15 cellular contexts compared by ENCODE assay signal in the genomic region with DNA sequence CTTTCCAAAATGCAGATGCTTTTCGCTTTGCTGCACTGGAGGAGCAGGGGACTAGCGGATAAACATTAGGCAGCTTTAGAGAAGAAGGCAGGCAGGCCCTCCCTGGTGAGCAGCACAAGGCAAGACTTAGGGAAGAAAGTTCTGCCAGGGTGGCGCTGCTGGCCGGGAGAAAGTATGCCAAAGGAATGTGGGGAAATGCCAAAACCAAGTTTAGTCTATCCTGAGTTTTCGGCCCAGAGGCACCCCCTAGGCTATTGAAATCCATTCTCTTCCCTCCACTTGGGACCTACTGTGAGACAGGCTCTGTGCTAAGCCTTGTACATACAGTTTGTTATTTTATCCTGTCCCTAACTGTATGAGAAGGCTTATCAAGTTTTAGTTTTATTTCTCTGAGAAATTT. TPM values are rescaled to one million over a fixed set of nuclear protein-coding genes. Genes with fewer than 3 reads are reported as not detected.
A peak's percentile ranks its signal among the peaks of the same experiment; 100 is the strongest.
DNase-seq lines count a peak whose midpoint lies in the region; ATAC-seq, FAIRE-seq and TF ChIP-seq lines count a peak whose summit lies in the region.
"Had no signal": no experiment of that assay in that cellular context is flagged by ENCODE, and none has a peak within 500 bp of the region (broad histone marks: within the 10 kb centered on the region; RNA-seq: fewer than 3 reads in every experiment).

No MANE protein-coding gene starts in this region.

- POLR2A ChIA-PET in MCF 10A (lab: Yijun Ruan, JAX): interaction anchor here (1.3 kb wide), 1 partner anchor 9 kb away, joined by 4 read pairs; a partner anchor contains a TSS

- H3K4me1 Mint-ChIP-seq in MCF 10A (ENCODE audit: insufficient read depth, unreplicated experiment) (no peaks in the 10 kb centered on the region), astrocyte (ENCODE audit: low read depth, unreplicated experiment) (peaks cover 12% of the 10 kb centered on the region)

- TF ChIP-seq CTCF in mammary epithelial cell (conservative IDR thresholded peaks at IDR 0.05 in 1 of 2, IDR thresholded peaks at IDR 0.05 in 1 of 2; ENCODE audit: extremely low read depth in 1 of 2, insufficient read depth in 1 of 2, low read depth in 1 of 2, low read length in 2 of 2) (peak in 1 of 2 donors; percentile 21), MCF 10A (IDR thresholded peaks at IDR 0.05; ENCODE audit: unreplicated experiment) (no peak), astrocyte (IDR thresholded peaks at IDR 0.05; ENCODE audit: insufficient read depth, low read depth, low read length) (no peak), tibial nerve (IDR thresholded peaks at IDR 0.05) (no peak), GM20000 (IDR thresholded peaks at IDR 0.05; ENCODE audit: extremely low read depth, missing control alignments) (no peak)

- H3K9ac ChIP-seq in mammary epithelial cell (ENCODE audit: insufficient read depth, low read length) (no peak overlapping the region), astrocyte (ENCODE audit: low read length) (no peak overlapping the region)

- CTCF ChIA-PET in mammary epithelial cell (lab: Charles Lee; ENCODE audit: low non-redundant PET) (interaction anchor here (0.6 kb wide), 1 partner anchor 191 kb away, joined by 3 read pairs; no protein-coding TSS in a partner anchor), MCF 10A (lab: Yijun Ruan, JAX) (interaction anchor here (0.6 to 1.9 kb wide), 3 partner anchors 13 to 207 kb away, joined by 3 to 8 read pairs (median 3); no protein-coding TSS in a partner anchor)

- H3K36me3 Mint-ChIP-seq in MCF 10A (ENCODE audit: insufficient read depth, unreplicated experiment) (no peaks in the 10 kb centered on the region), astrocyte (ENCODE audit: low read depth, unreplicated experiment) (peaks cover 2% of the 10 kb centered on the region)

- DNase-seq in mammary epithelial cell (no peak), MCF 10A (ENCODE audit: unreplicated experiment) (no peak), astrocyte (ENCODE audit: low read depth) (peak; percentile 52), left ventricle myocardium superior (peak; percentile 33), tibial nerve (ENCODE audit: low spot score in 2 of 2) (no peak), GM20000 (ENCODE audit: low spot score) (no peak), RCC 7860 (ENCODE audit: low spot score) (no peak)
- no peak for DNase-seq in activated CD4-positive, alpha-beta T cell treated with anti-CD3 and anti-CD28 coated beads, Interleukin-2, amount 50 U/mL, for 4 hours
- DNase-seq: activated naive CD4-positive, alpha-beta T cell; caudate nucleus; mesenchymal stem cell; MM.1S had no signal

- H3K4me3 ChIP-seq in mammary epithelial cell (replicated peaks in 1 of 3; ENCODE audit: insufficient read depth in 1 of 3, low read depth in 2 of 3, low read length in 3 of 3) (no peak overlapping the region), astrocyte (ENCODE audit: insufficient read depth, low read depth, low read length) (no peak overlapping the region), tibial nerve (peak overlapping the region in 1 of 4 donors; percentile 5)
- H3K4me3 ChIP-seq: A549 had no signal

- FAIRE-seq in astrocyte (lab: Jason Lieb, UNC): no peak
- FAIRE-seq in RCC 7860 (lab: Jason Lieb, UNC): no peak
- FAIRE-seq: A549 had no signal

- in situ Hi-C loops in mammary epithelial cell (cut with MboI; ENCODE audit: low sequenced_read_pairs in 2 of 2): loop anchor here in 1 of 2 donors (25.0 kb wide), 1 partner anchor 592 kb away; no protein-coding TSS in a partner anchor

- no peaks in the 10 kb centered on the region for H3K27me3 ChIP-seq in mammary epithelial cell (ENCODE audit: insufficient read depth, low read length)
- H3K27me3 ChIP-seq in astrocyte (ENCODE audit: insufficient read depth, low read length): no peaks in the 10 kb centered on the region
- no peaks in the 10 kb centered on the region for H3K27me3 ChIP-seq in tibial nerve

- H3K9me3 ChIP-seq in mammary epithelial cell (replicated peaks; ENCODE audit: insufficient read depth, low read length) (no peaks in the 10 kb centered on the region), astrocyte (ENCODE audit: insufficient read depth, low read depth, low read length) (no peaks in the 10 kb centered on the region), tibial nerve (no peaks in the 10 kb centered on the region)
- H3K9me3 ChIP-seq: A549, neutrophil had no signal

- ATAC-seq in left ventricle myocardium superior: peak; percentile 66
- ATAC-seq: A549 had no signal

- WGBS in mammary epithelial cell (ENCODE audit: low coverage, missing lambda C conversion rate): 22% methylated on average over 5 of the region's 5 CpGs
- WGBS in tibial nerve, 2 donors: 60 to 61% methylated on average over 5 of the region's 5 CpGs

- H3K79me2 ChIP-seq in mammary epithelial cell (ENCODE audit: insufficient read depth, low read length) (peaks cover 15% of the 10 kb centered on the region), astrocyte (ENCODE audit: insufficient read depth, low read length) (no peaks in the 10 kb centered on the region)

- H3K4me3 Mint-ChIP-seq in MCF 10A (ENCODE audit: unreplicated experiment) (no peak overlapping the region), astrocyte (ENCODE audit: unreplicated experiment) (no peak overlapping the region)
- H3K4me3 Mint-ChIP-seq: stimulated activated naive CD8-positive, alpha-beta T cell treated with anti-CD3 and anti-CD28 coated beads, Interleukin-15, Interleukin-2, amounts not matched to agents 100 ng/mL and 50 ng/mL, for 24 hours had no signal

- H3K36me3 ChIP-seq in mammary epithelial cell (ENCODE audit: insufficient read depth, low read length) (no peaks in the 10 kb centered on the region), astrocyte (ENCODE audit: insufficient read depth, low read length) (no peaks in the 10 kb centered on the region), tibial nerve (peaks cover 0 to 7% (median 0%) of the 10 kb centered on the region in 3 donors)
- H3K36me3 ChIP-seq: neutrophil had no signal

- H4K20me1 ChIP-seq in mammary epithelial cell (ENCODE audit: insufficient read depth, low read length) (no peaks in the 10 kb centered on the region), astrocyte (ENCODE audit: insufficient read depth, low read length) (no peaks in the 10 kb centered on the region)

- H3K4me2 ChIP-seq in mammary epithelial cell (ENCODE audit: insufficient read depth, low read depth, low read length) (peak overlapping the region; percentile 35), astrocyte (ENCODE audit: low read length) (peak overlapping the region; percentile 7)
- H3K4me2 ChIP-seq: A549 had no signal

- TF ChIP-seq EP300 in tibial nerve (IDR thresholded peaks at IDR 0.05): no peak

- peak overlapping the region; percentile 75 for H2AFZ ChIP-seq in mammary epithelial cell (ENCODE audit: low read depth, low read length)
- no peak overlapping the region for H2AFZ ChIP-seq in astrocyte (ENCODE audit: low read depth, low read length)

- no TSS peak for BruUV-seq in mammary epithelial cell (replicated peaks; lab: Mats Ljungman, UMichigan)
- BruUV-seq in MCF 10A (replicated peaks; lab: Mats Ljungman, UMichigan): no TSS peak

- TF ChIP-seq POLR2A in tibial nerve (IDR thresholded peaks at IDR 0.05): no peak

- peaks cover 19% of the 10 kb centered on the region for H3K4me1 ChIP-seq in mammary epithelial cell (ENCODE audit: insufficient read depth, low read length)
- H3K4me1 ChIP-seq in astrocyte (ENCODE audit: insufficient read depth, low read length): peaks cover 6% of the 10 kb centered on the region
- peaks cover 0 to 22% (median 4%) of the 10 kb centered on the region in 4 donors for H3K4me1 ChIP-seq in tibial nerve
- H3K4me1 ChIP-seq: A549 had no signal

- dilution Hi-C loops in mammary epithelial cell (cut with HindIII; ENCODE audit: low sequenced_read_pairs): no loop called here

- H3K27ac ChIP-seq in mammary epithelial cell (ENCODE audit: insufficient read depth, low read depth, low read length): no peak overlapping the region
- H3K27ac ChIP-seq in astrocyte (ENCODE audit: low read depth, low read length): no peak overlapping the region
- peak overlapping the region in 3 of 4 donors; percentile 34 to 73 (median 72) for H3K27ac ChIP-seq in tibial nerve
- H3K27ac ChIP-seq: A549, neutrophil had no signal

- H3K27ac Mint-ChIP-seq in MCF 10A (ENCODE audit: low read depth, unreplicated experiment): no peak overlapping the region
- H3K27ac Mint-ChIP-seq in astrocyte (ENCODE audit: unreplicated experiment): peak overlapping the region; percentile 30
- H3K27ac Mint-ChIP-seq: stimulated activated naive CD8-positive, alpha-beta T cell treated with anti-CD3 and anti-CD28 coated beads, Interleukin-15, Interleukin-2, amounts not matched to agents 100 ng/mL and 50 ng/mL, for 24 hours had no signal

- no peaks in the 10 kb centered on the region for H3K9me3 Mint-ChIP-seq in MCF 10A (ENCODE audit: unreplicated experiment)
- H3K9me3 Mint-ChIP-seq in astrocyte (ENCODE audit: unreplicated experiment): no peaks in the 10 kb centered on the region
- H3K9me3 Mint-ChIP-seq: stimulated activated naive CD8-positive, alpha-beta T cell treated with anti-CD3 and anti-CD28 coated beads, Interleukin-15, Interleukin-2, amounts not matched to agents 100 ng/mL and 50 ng/mL, for 24 hours had no signal

- intact Hi-C loops in mammary epithelial cell (cut with micrococcal nuclease) (no loop called here), MCF 10A (cut with micrococcal nuclease) (no loop called here), left ventricle myocardium superior (cut with micrococcal nuclease) (no loop called here)

- H3K27me3 Mint-ChIP-seq in MCF 10A (ENCODE audit: insufficient read depth, unreplicated experiment) (no peaks in the 10 kb centered on the region), astrocyte (ENCODE audit: low read depth, unreplicated experiment) (no peaks in the 10 kb centered on the region)

RNA-seq across cellular contexts. Expression of a gene that starts 9.2 kb away (rescaled TPM):
- 10 to 100 TPM in 1 of 2 donors, 1 to 10 TPM in 1; 5.5 to 23.8 TPM for total RNA-seq in mammary epithelial cell
- polyA plus RNA-seq in mammary epithelial cell: 3.0 TPM
- polyA minus RNA-seq in mammary epithelial cell: 1.9 TPM
- total RNA-seq in MCF 10A (2022): 0.26 and 0.49 TPM in 2 replicates
- total RNA-seq in astrocyte: 2.7 and 3.7 TPM in 2 replicates
- 2.4 TPM for total RNA-seq in left ventricle myocardium superior
- 10 to 100 TPM; 36.9 to 71.7 (median 47.5) TPM for total RNA-seq in tibial nerve

Comparison
In these comparisons a context has a peak if more than half of its experiments do, and no peak if none do; other contexts are left out.
1. DNase-seq: peak in astrocyte (single experiment) and left ventricle myocardium superior (single experiment); none in mammary epithelial cell (single experiment), MCF 10A (single experiment), tibial nerve (0 of 2), activated CD4-positive, alpha-beta T cell treated with anti-CD3 and anti-CD28 coated beads, Interleukin-2, amount 50 U/mL, for 4 hours (0 of 2), GM20000 (single experiment) and RCC 7860 (single experiment).
2. H3K27ac ChIP-seq: peak in tibial nerve (3 of 4); none in mammary epithelial cell (single experiment) and astrocyte (single experiment).